1 cellular context compared by ENCODE assay signal in genomic region chr19:18731562-18732008, GRCh38.
TF ChIP-seq lines count a peak whose summit lies in the region.

No MANE protein-coding gene starts in this region.

TF ChIP-seq in HepG2, 621 proteins besides CTCF, POLR2A, EP300 and RAD21 (continued from another document and continues in another):
- TF ChIP-seq ZXDC (CRISPR knock-in tag; IDR thresholded peaks at IDR 0.05), result no peak
- TF ChIP-seq ZNF687 (CRISPR knock-in tag; IDR thresholded peaks at IDR 0.05), result peak; percentile 99
- no peak for TF ChIP-seq KDM4B (CRISPR knock-in tag; IDR thresholded peaks at IDR 0.05)
- peak; percentile 37; the same call in 1 of the 2 replicates for TF ChIP-seq NCOA2 (CRISPR knock-in tag; IDR thresholded peaks at IDR 0.05)
- no peak for TF ChIP-seq PHF21A (CRISPR knock-in tag; IDR thresholded peaks at IDR 0.05)
- TF ChIP-seq FOXP1 (IDR thresholded peaks at IDR 0.05), result no peak
- TF ChIP-seq FOXP1 (CRISPR knock-in tag; IDR thresholded peaks at IDR 0.05), result 0 out of 2 replicates have a peak, but pooled peaks have one; percentile 13
- no peak for TF ChIP-seq SMARCE1 (IDR thresholded peaks at IDR 0.05; ENCODE audit: borderline replicate concordance)
- TF ChIP-seq SMAD1 (CRISPR knock-in tag; IDR thresholded peaks at IDR 0.05; ENCODE audit: borderline replicate concordance, low read depth), result no peak
- TF ChIP-seq ATF2 (CRISPR knock-in tag; IDR thresholded peaks at IDR 0.05), result no peak
- no peak for TF ChIP-seq LRRFIP1 (CRISPR knock-in tag; conservative IDR thresholded peaks at IDR 0.05)
- no peak for TF ChIP-seq ZNF33A (CRISPR knock-in tag; IDR thresholded peaks at IDR 0.05; ENCODE audit: borderline replicate concordance)
- TF ChIP-seq FOXC1 (CRISPR knock-in tag; IDR thresholded peaks at IDR 0.05; ENCODE audit: borderline replicate concordance), result no peak
- TF ChIP-seq ZNF383 (CRISPR knock-in tag; IDR thresholded peaks at IDR 0.05; ENCODE audit: borderline replicate concordance), result no peak
- TF ChIP-seq SMAD9 (CRISPR knock-in tag; IDR thresholded peaks at IDR 0.05), result no peak
- no peak for TF ChIP-seq ZNF253 (CRISPR knock-in tag; IDR thresholded peaks at IDR 0.05; ENCODE audit: borderline replicate concordance)
- peak; percentile 22; the same call in 1 of the 2 replicates for TF ChIP-seq STAG1 (CRISPR knock-in tag; IDR thresholded peaks at IDR 0.05)
- TF ChIP-seq ZBTB37 (CRISPR knock-in tag; IDR thresholded peaks at IDR 0.05), result no peak
- TF ChIP-seq ETV5 (CRISPR knock-in tag; IDR thresholded peaks at IDR 0.05; ENCODE audit: borderline replicate concordance), result peak; percentile 50; the same call in 1 of the 2 replicates
- no peak for TF ChIP-seq TOPORS (CRISPR knock-in tag; IDR thresholded peaks at IDR 0.05)
- no peak for TF ChIP-seq ZHX2 (IDR thresholded peaks at IDR 0.05; ENCODE audit: low read depth)
- TF ChIP-seq ZHX2 (CRISPR knock-in tag; IDR thresholded peaks at IDR 0.05; ENCODE audit: borderline replicate concordance), result no peak
- TF ChIP-seq PRPF4 (IDR thresholded peaks at IDR 0.05; ENCODE audit: low read depth, low read length, poor library complexity, severe bottlenecking), result no peak
- TF ChIP-seq PBX3 (CRISPR knock-in tag; IDR thresholded peaks at IDR 0.05; ENCODE audit: borderline replicate concordance), result no peak
- no peak for TF ChIP-seq ETV6 (CRISPR knock-in tag; conservative IDR thresholded peaks at IDR 0.05)
- TF ChIP-seq STAT6 (CRISPR knock-in tag; IDR thresholded peaks at IDR 0.05; ENCODE audit: borderline replicate concordance), result no peak
- TF ChIP-seq CEBPB (IDR thresholded peaks at IDR 0.05; ENCODE audit: borderline replicate concordance, low read depth, low read length), result no peak
